Comparison of ENCODE assay signal across 8 cellular contexts in the genomic region with DNA sequence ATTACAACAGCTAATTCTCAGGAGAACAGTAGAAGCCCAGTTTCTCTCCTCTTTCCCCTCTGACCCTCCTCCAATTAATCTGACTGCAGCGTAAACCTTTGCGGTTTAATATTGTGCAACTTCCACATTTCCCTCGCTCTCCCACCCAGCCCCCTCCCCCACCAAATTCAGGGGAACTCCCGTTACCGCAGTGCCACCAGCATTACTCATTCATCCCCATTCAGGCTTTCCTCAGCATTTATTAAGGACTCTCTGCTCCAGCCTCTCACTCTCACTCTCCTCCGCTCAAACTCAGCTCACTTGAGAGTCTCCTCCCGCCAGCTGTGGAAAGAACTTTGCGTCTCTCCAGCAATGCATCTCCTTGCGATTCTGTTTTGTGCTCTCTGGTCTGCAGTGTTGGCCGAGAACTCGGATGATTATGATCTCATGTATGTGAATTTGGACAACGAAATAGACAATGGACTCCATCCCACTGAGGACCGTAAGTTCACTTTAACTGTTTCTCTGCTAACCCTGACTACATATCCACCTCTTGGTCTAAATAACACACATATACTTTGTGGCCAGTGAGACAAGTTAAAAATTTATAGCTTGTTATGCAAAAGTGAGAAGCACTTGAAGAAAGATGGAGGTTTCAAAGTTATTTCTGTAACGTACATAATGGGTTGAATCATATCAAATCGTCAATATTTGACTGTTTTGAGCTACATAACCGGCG. TPM values are rescaled to one million over a fixed set of nuclear protein-coding genes. Genes with fewer than 3 reads are reported as not detected.
A peak's percentile ranks its signal among the peaks of the same experiment; 100 is the strongest.
DNase-seq lines count a peak whose midpoint lies in the region; ATAC-seq and TF ChIP-seq lines count a peak whose summit lies in the region.

A gene (plus strand): TSS at position 268 of the 718 bp plus-strand sequence. CDS start 84 bp downstream, at position 352.

- peak within 1 kb of the TSS; percentile 78 for H3K4me3 ChIP-seq in SJSA1
- H3K4me3 ChIP-seq in mucosa of descending colon: no peak within 1 kb of the TSS

- peaks cover 7% of the 10 kb centered on the region for H3K4me1 Mint-ChIP-seq in activated CD8-positive, alpha-beta memory T cell treated with anti-CD3 and anti-CD28 coated beads, Interleukin-2, amount 10 ng/mL, durations not matched to agents 7 days and 5 days
- H3K4me1 Mint-ChIP-seq in endothelial cell (ENCODE audit: unreplicated experiment) (peaks cover 16% of the 10 kb centered on the region), type B pancreatic cell (ENCODE audit: unreplicated experiment) (peaks cover 14% of the 10 kb centered on the region)

- TF ChIP-seq CTCF in endothelial cell (IDR thresholded peaks at IDR 0.05; ENCODE audit: unreplicated experiment): no peak
- no peak for TF ChIP-seq CTCF in mucosa of descending colon (IDR thresholded peaks at IDR 0.05)
- TF ChIP-seq CTCF in type B pancreatic cell (conservative IDR thresholded peaks at IDR 0.05): no peak

- H3K27ac Mint-ChIP-seq in activated CD8-positive, alpha-beta memory T cell treated with anti-CD3 and anti-CD28 coated beads, Interleukin-2, amount 10 ng/mL, durations not matched to agents 7 days and 5 days: no peak within 1 kb of the TSS
- no peak within 1 kb of the TSS for H3K27ac Mint-ChIP-seq in endothelial cell (ENCODE audit: unreplicated experiment)
- peak within 1 kb of the TSS; percentile 63 for H3K27ac Mint-ChIP-seq in type B pancreatic cell

- intact Hi-C loops in mucosa of descending colon (cut with DNase I, micrococcal nuclease): no loop called here

- no peaks in the 10 kb centered on the region for H3K36me3 Mint-ChIP-seq in activated CD8-positive, alpha-beta memory T cell treated with anti-CD3 and anti-CD28 coated beads, Interleukin-2, amount 10 ng/mL, durations not matched to agents 7 days and 5 days
- H3K36me3 Mint-ChIP-seq in endothelial cell (ENCODE audit: low read depth, unreplicated experiment) (peaks cover 3% of the 10 kb centered on the region), type B pancreatic cell (peaks cover 4% of the 10 kb centered on the region)

- no peaks in the 10 kb centered on the region for H3K9me3 Mint-ChIP-seq in activated CD8-positive, alpha-beta memory T cell treated with anti-CD3 and anti-CD28 coated beads, Interleukin-2, amount 10 ng/mL, durations not matched to agents 7 days and 5 days (ENCODE audit: low read depth)
- no peaks in the 10 kb centered on the region for H3K9me3 Mint-ChIP-seq in endothelial cell (ENCODE audit: unreplicated experiment)
- no peaks in the 10 kb centered on the region for H3K9me3 Mint-ChIP-seq in type B pancreatic cell

- peaks cover 56% of the 10 kb centered on the region for H3K27me3 Mint-ChIP-seq in activated CD8-positive, alpha-beta memory T cell treated with anti-CD3 and anti-CD28 coated beads, Interleukin-2, amount 10 ng/mL, durations not matched to agents 7 days and 5 days
- peaks cover 3% of the 10 kb centered on the region for H3K27me3 Mint-ChIP-seq in endothelial cell (ENCODE audit: unreplicated experiment)
- H3K27me3 Mint-ChIP-seq in type B pancreatic cell: peaks cover 32% of the 10 kb centered on the region

- H3K27me3 ChIP-seq in SJSA1 (replicated peaks): no peaks in the 10 kb centered on the region

- H3K9me3 ChIP-seq in SJSA1 (replicated peaks): no peaks in the 10 kb centered on the region; the same call in 1 of the 2 replicates
- no peaks in the 10 kb centered on the region for H3K9me3 ChIP-seq in mucosa of descending colon

- H3K4me3 Mint-ChIP-seq in activated CD8-positive, alpha-beta memory T cell treated with anti-CD3 and anti-CD28 coated beads, Interleukin-2, amount 10 ng/mL, durations not matched to agents 7 days and 5 days: peak within 1 kb of the TSS; percentile 43
- H3K4me3 Mint-ChIP-seq in endothelial cell (ENCODE audit: unreplicated experiment) (peak within 1 kb of the TSS; percentile 89), type B pancreatic cell (peak within 1 kb of the TSS; percentile 87)

- peak within 1 kb of the TSS; percentile 16 for H3K27ac ChIP-seq in SJSA1

- DNase-seq in activated CD8-positive, alpha-beta memory T cell treated with anti-CD3 and anti-CD28 coated beads, Interleukin-2, amount 10 ng/mL, durations not matched to agents 7 days and 5 days: no peak
- DNase-seq in activated CD8-positive, alpha-beta memory T cell treated with anti-CD3 and anti-CD28 coated beads for 24 hours: no peak
- DNase-seq in SJSA1 (ENCODE audit: low read depth in 1 of 2, low spot score in 2 of 2): peak; percentile 44 to 75
- DNase-seq in endothelial cell (ENCODE audit: low spot score): peak; percentile 6
- DNase-seq in mucosa of descending colon: no peak
- DNase-seq in type B pancreatic cell (ENCODE audit: extremely low spot score, unreplicated experiment): no peak
- DNase-seq in activated CD4-positive, CD25-positive, alpha-beta regulatory T cell treated with anti-CD3 and anti-CD28 coated beads, Interleukin-2, amount 50 U/mL, for 72 hours: no peak
- no peak for DNase-seq in NCI-H128 (lab: John Stamatoyannopoulos, UW; ENCODE audit: unreplicated experiment)

- CTCF ChIA-PET in activated CD8-positive, alpha-beta memory T cell treated with anti-CD3 and anti-CD28 coated beads, Interleukin-2, amount 10 ng/mL, durations not matched to agents 7 days and 5 days (lab: Charles Lee): interaction anchor here (0.8 kb wide), 1 partner anchor 22 kb away, joined by 3 read pairs; no protein-coding TSS in a partner anchor

- H3K36me3 ChIP-seq in SJSA1 (peaks cover 10% of the 10 kb centered on the region), mucosa of descending colon (ENCODE audit: low read depth) (no peaks in the 10 kb centered on the region)

- ATAC-seq in activated CD8-positive, alpha-beta memory T cell treated with anti-CD3 and anti-CD28 coated beads, Interleukin-2, amount 10 ng/mL, durations not matched to agents 7 days and 5 days: no peak
- ATAC-seq in mucosa of descending colon: peak; percentile 50

- H3K4me1 ChIP-seq in SJSA1 (replicated peaks) (peaks cover 24% of the 10 kb centered on the region), mucosa of descending colon (ENCODE audit: low read depth) (peaks cover 5% of the 10 kb centered on the region)

RNA-seq across cellular contexts. Expression of the gene that starts here (rescaled TPM):
- total RNA-seq in activated CD8-positive, alpha-beta memory T cell treated with anti-CD3 and anti-CD28 coated beads, Interleukin-2, amount 10 ng/mL, durations not matched to agents 7 days and 5 days: not detected
- total RNA-seq in SJSA1 (2014; rRNA removed; shearing (Covaris generic)): 8.1 and 10.5 TPM in 2 replicates
- total RNA-seq in endothelial cell (ENCODE audit: unreplicated experiment): 0.13 TPM
- 1 to 10 TPM in 2 of 3 donors, under 1 TPM in 1; 0.38 to 3.7 (median 1.1) TPM for total RNA-seq in mucosa of descending colon
- 1.7 and 42.2 TPM in 2 replicates for total RNA-seq in type B pancreatic cell (ENCODE audit: low replicate concordance)

Comparison
In these comparisons a context has a peak if more than half of its experiments do, and no peak if none do; other contexts are left out.
1. Peak in DNase-seq in endothelial cell; RNA of the gene not detected or under 1 TPM.
2. DNase-seq: peak in SJSA1 (2 of 2); none in activated CD8-positive, alpha-beta memory T cell treated with anti-CD3 and anti-CD28 coated beads, Interleukin-2, amount 10 ng/mL, durations not matched to agents 7 days and 5 days (single experiment), activated CD8-positive, alpha-beta memory T cell treated with anti-CD3 and anti-CD28 coated beads for 24 hours (single experiment), mucosa of descending colon (0 of 3), type B pancreatic cell (single experiment), activated CD4-positive, CD25-positive, alpha-beta regulatory T cell treated with anti-CD3 and anti-CD28 coated beads, Interleukin-2, amount 50 U/mL, for 72 hours (single experiment) and NCI-H128 (single experiment).
3. Peak in every context shown above with its lines, with median percentiles within 50 percentile points of each other: H3K4me3 Mint-ChIP-seq.